In the genomic region with DNA sequence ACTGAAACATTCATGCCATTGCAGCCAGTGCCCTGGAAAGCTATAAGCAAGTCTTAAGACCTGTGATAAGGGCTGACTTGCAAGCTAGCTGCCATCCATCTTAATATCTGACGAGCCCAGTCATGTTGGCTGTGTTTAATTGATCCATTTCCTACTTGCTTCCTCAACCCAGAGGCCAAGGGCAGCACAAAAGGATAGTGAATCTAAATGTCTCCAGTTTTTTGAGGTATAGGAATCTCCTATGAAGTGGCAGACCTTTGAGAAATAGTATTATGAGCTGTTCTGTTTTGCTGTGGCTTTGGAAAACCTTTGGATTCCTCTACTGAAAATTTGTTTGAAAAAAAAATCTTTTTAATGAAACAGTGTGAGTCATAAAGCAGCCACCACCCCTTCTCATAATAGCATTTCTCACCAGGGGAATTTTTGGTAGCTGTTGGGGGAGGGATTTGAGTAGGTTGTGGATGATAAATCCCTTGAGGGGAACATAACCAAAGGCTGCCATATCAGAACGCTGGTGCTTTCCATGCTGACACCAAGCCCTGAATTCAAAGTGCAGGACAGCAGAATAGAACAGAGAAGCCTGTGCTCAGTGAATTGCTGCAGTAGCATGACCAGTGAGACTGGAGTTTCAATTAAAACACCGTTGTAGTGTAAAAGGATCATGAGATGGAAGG, we compare ENCODE assay signal across 8 cellular contexts. TPM values are rescaled to one million over a fixed set of nuclear protein-coding genes. Genes with fewer than 3 reads are reported as not detected.
DNase-seq lines count a peak whose midpoint lies in the region; ATAC-seq lines count a peak whose summit lies in the region.

No MANE protein-coding gene starts in this region.

- H3K79me2 ChIP-seq in trophoblast cell (ENCODE audit: control insufficient read depth, insufficient read depth, low read length, poor library complexity), result peaks cover 1% of the 10 kb centered on the region

- peak overlapping the region; percentile 81 to 92 (median 86) for H3K4me2 ChIP-seq in BLaER1 treated with 17β-estradiol and CSF1 and Interleukin-3, amounts not matched to agents 10 nM and 100 nM
- no peak overlapping the region for H3K4me2 ChIP-seq in trophoblast cell (ENCODE audit: low read length)

- no peak overlapping the region for H4K91ac ChIP-seq in trophoblast cell (ENCODE audit: low read depth, low read length)

- H3K79me1 ChIP-seq in trophoblast cell (ENCODE audit: low read length), result peaks cover 3% of the 10 kb centered on the region

- no peak overlapping the region for H2BK120ac ChIP-seq in trophoblast cell (ENCODE audit: insufficient read depth, low read length, poor library complexity)

- peaks cover 5 to 38% (median 30%) of the 10 kb centered on the region in 11 experiments; a peak in 19 of 22 replicates for H3K9me3 ChIP-seq in BLaER1 treated with 17β-estradiol and CSF1 and Interleukin-3, amounts not matched to agents 10 nM and 100 nM (replicated peaks in 1 of 11)
- H3K9me3 ChIP-seq in esophagus (ENCODE audit: control insufficient read depth in 2 of 2, insufficient read depth in 1 of 2, low read depth in 1 of 2, low read length in 1 of 2) (no peaks in the 10 kb centered on the region), trophoblast cell (ENCODE audit: insufficient read depth, low read depth, low read length) (no peaks in the 10 kb centered on the region)

- H3K4ac ChIP-seq in trophoblast cell (ENCODE audit: low read depth, low read length), result peak overlapping the region; percentile 12

- peak overlapping the region; percentile 17 to 65 (median 57); a peak in 20 of 22 replicates for H3K9ac ChIP-seq in BLaER1 treated with 17β-estradiol and CSF1 and Interleukin-3, amounts not matched to agents 10 nM and 100 nM
- H3K9ac ChIP-seq in trophoblast cell (ENCODE audit: low read length), result no peak overlapping the region

- no peak overlapping the region for H3K14ac ChIP-seq in trophoblast cell (ENCODE audit: low read length)

- H3K4me3 ChIP-seq in BLaER1 treated with 17β-estradiol and CSF1 and Interleukin-3, amounts not matched to agents 10 nM and 100 nM, result peak overlapping the region in 8 of 10 experiments; percentile 1 to 37 (median 10); a peak in 8 of 20 replicates
- peak overlapping the region in 1 of 2 donors; percentile 22 for H3K4me3 ChIP-seq in esophagus (ENCODE audit: low read depth in 1 of 2, low read length in 2 of 2)
- H3K4me3 ChIP-seq in trophoblast cell (ENCODE audit: low read depth, low read length), result no peak overlapping the region

- DNase-seq in activated CD4-positive, alpha-beta T cell treated with anti-CD3 and anti-CD28 coated beads, Interleukin-2, amount 50 U/mL, for 4 hours, result peak; percentile 31 to 39
- DNase-seq in trophoblast cell (peak; percentile 37 to 49), NCI-H187 (lab: John Stamatoyannopoulos, UW) (no peak)

- H2BK12ac ChIP-seq in trophoblast cell (ENCODE audit: low read length), result no peak overlapping the region

- ATAC-seq in GM19351 (IDR thresholded peaks at IDR 0.05; ENCODE audit: unreplicated experiment) (peak; percentile 72), HG03442 (IDR thresholded peaks at IDR 0.05; ENCODE audit: unreplicated experiment) (peak; percentile 73), HG03025 (IDR thresholded peaks at IDR 0.05; ENCODE audit: low FRiP score, unreplicated experiment) (no peak)

- peaks cover 48 to 67% (median 59%) of the 10 kb centered on the region in 10 experiments for H3K4me1 ChIP-seq in BLaER1 treated with 17β-estradiol and CSF1 and Interleukin-3, amounts not matched to agents 10 nM and 100 nM
- no peaks in the 10 kb centered on the region for H3K4me1 ChIP-seq in esophagus (ENCODE audit: control insufficient read depth in 2 of 2, insufficient read depth in 2 of 2, low read length in 1 of 2)
- H3K4me1 ChIP-seq in trophoblast cell (ENCODE audit: control insufficient read depth in 1 of 2, insufficient read depth in 2 of 2, low read length in 2 of 2), result peaks cover 0 to 3% of the 10 kb centered on the region in 2 experiments

- no peak overlapping the region for H3K18ac ChIP-seq in trophoblast cell (ENCODE audit: low read length)

- no peak overlapping the region for H2AK5ac ChIP-seq in trophoblast cell (ENCODE audit: low read length)

- no peak overlapping the region for H4K8ac ChIP-seq in trophoblast cell (ENCODE audit: low read depth, low read length)

- H3K27me3 ChIP-seq in BLaER1 treated with 17β-estradiol and CSF1 and Interleukin-3, amounts not matched to agents 10 nM and 100 nM, result no peaks in the 10 kb centered on the region
- H3K27me3 ChIP-seq in esophagus (ENCODE audit: control insufficient read depth in 1 of 2, insufficient read depth in 2 of 2, low read length in 2 of 2), result no peaks in the 10 kb centered on the region
- no peaks in the 10 kb centered on the region for H3K27me3 ChIP-seq in trophoblast cell (ENCODE audit: insufficient read depth, low read length)

- no peak overlapping the region for H2BK5ac ChIP-seq in trophoblast cell (ENCODE audit: low read depth, low read length, poor library complexity)

- H3K36me3 ChIP-seq in BLaER1 treated with 17β-estradiol and CSF1 and Interleukin-3, amounts not matched to agents 10 nM and 100 nM, result peaks cover 0 to 58% (median 32%) of the 10 kb centered on the region in 11 experiments; a peak in 18 of 22 replicates
- H3K36me3 ChIP-seq in esophagus (ENCODE audit: control insufficient read depth in 2 of 2, insufficient read depth in 2 of 2, low read length in 1 of 2) (no peaks in the 10 kb centered on the region), trophoblast cell (ENCODE audit: control insufficient read depth in 1 of 2, insufficient read depth in 2 of 2, low read length in 2 of 2) (no peaks in the 10 kb centered on the region)

- 7 to 19% methylated on average over 3 of the region's 3 CpGs for WGBS in esophagus, 2 donors
- no CpG with 5 or more reads among the region's 3 CpGs for WGBS in trophoblast cell (ENCODE audit: extremely low coverage, insufficient coverage, insufficient read length)

- H4K12ac ChIP-seq in trophoblast cell (ENCODE audit: low read depth, low read length), result no peak overlapping the region

- peaks cover 0 to 96% (median 50%) of the 10 kb centered on the region in 11 experiments; a peak in 12 of 22 replicates for H4K20me1 ChIP-seq in BLaER1 treated with 17β-estradiol and CSF1 and Interleukin-3, amounts not matched to agents 10 nM and 100 nM

- no peak overlapping the region for H2AFZ ChIP-seq in trophoblast cell (ENCODE audit: insufficient read depth, low read length, poor library complexity)

- H3K27ac ChIP-seq in BLaER1 treated with 17β-estradiol and CSF1 and Interleukin-3, amounts not matched to agents 10 nM and 100 nM, result peak overlapping the region; percentile 31 to 77 (median 69); a peak in 21 of 22 replicates
- H3K27ac ChIP-seq in esophagus (ENCODE audit: low read depth in 2 of 2, low read length in 1 of 2) (peak overlapping the region; percentile 88 to 97), trophoblast cell (ENCODE audit: low read depth, low read length) (no peak overlapping the region)

- H3K23ac ChIP-seq in trophoblast cell (ENCODE audit: low read length), result no peak overlapping the region

RNA-seq across cellular contexts. Expression of a gene that starts 12.9 kb away (rescaled TPM):
- 10 to 100 TPM; 36.2 to 39.5 TPM for polyA plus RNA-seq in esophagus
- polyA plus RNA-seq in trophoblast cell (2013), result 45.7 and 47.3 TPM in 2 replicates

RNA-seq across cellular contexts. Expression of a gene that starts 26.8 kb away (rescaled TPM):
- 10 to 100 TPM; 16.1 to 27.6 TPM for polyA plus RNA-seq in esophagus
- polyA plus RNA-seq in trophoblast cell (2013), result 33.8 and 36.1 TPM in 2 replicates

Comparison
In these comparisons a context has a peak if more than half of its experiments do, and no peak if none do; other contexts are left out.
1. DNase-seq: peak in activated CD4-positive, alpha-beta T cell treated with anti-CD3 and anti-CD28 coated beads, Interleukin-2, amount 50 U/mL, for 4 hours (2 of 2) and trophoblast cell (2 of 2); none in NCI-H187 (0 of 2).